ENCODE assay signal across 18 cellular contexts in genomic region chr4:77815651-77816050, GRCh38. TPM values are rescaled to one million over a fixed set of nuclear protein-coding genes. Genes with fewer than 3 reads are reported as not detected.
DNase-seq lines count a peak whose midpoint lies in the region; ATAC-seq, FAIRE-seq and TF ChIP-seq lines count a peak whose summit lies in the region.
"Had no signal": no experiment of that assay in that cellular context is flagged by ENCODE, and none has a peak within 500 bp of the region (broad histone marks: within the 10 kb centered on the region; RNA-seq: fewer than 3 reads in every experiment).

No MANE protein-coding gene starts in this region.

- no peak for TF ChIP-seq EP300 in HepG2 (IDR thresholded peaks at IDR 0.05; ENCODE audit: low read depth in 2 of 2, low read length in 2 of 2)
- no peak for TF ChIP-seq EP300 in HepG2 (CRISPR knock-in tag; IDR thresholded peaks at IDR 0.05; ENCODE audit: borderline replicate concordance)

- H3K27me3 ChIP-seq in BLaER1 (no peaks in the 10 kb centered on the region), HepG2 (ENCODE audit: control insufficient read depth in 1 of 2, insufficient read depth in 2 of 2, low read length in 2 of 2) (no peaks in the 10 kb centered on the region; a peak in 1 of 5 replicates), adrenal gland (no peaks in the 10 kb centered on the region)
- no peaks in the 10 kb centered on the region for H3K27me3 ChIP-seq in CD4-positive, alpha-beta memory T cell (ENCODE audit: insufficient read depth, low read length)

- no peak overlapping the region for H2AFZ ChIP-seq in HepG2 (ENCODE audit: low read length)
- H2AFZ ChIP-seq: parathyroid adenoma had no signal

- H3K4me3 ChIP-seq in BLaER1 = no peak overlapping the region
- H3K4me3 ChIP-seq in CD4-positive, alpha-beta memory T cell (ENCODE audit: low read length in 2 of 2) = no peak overlapping the region
- H3K4me3 ChIP-seq in HepG2 (replicated peaks in 1 of 3; ENCODE audit: insufficient read depth in 1 of 3, low read depth in 2 of 3, low read length in 3 of 3) = no peak overlapping the region
- H3K4me3 ChIP-seq in adrenal gland = no peak overlapping the region
- H3K4me3 ChIP-seq: coronary artery, SK-N-MC had no signal

- H3K4me1 ChIP-seq in BLaER1 = peaks cover 28% of the 10 kb centered on the region
- peaks cover 69% of the 10 kb centered on the region for H3K4me1 ChIP-seq in CD4-positive, alpha-beta memory T cell (ENCODE audit: insufficient read depth, low read length)
- H3K4me1 ChIP-seq in HepG2 (ENCODE audit: insufficient read depth, low read length) = peaks cover 26% of the 10 kb centered on the region
- H3K4me1 ChIP-seq in adrenal gland (replicated peaks in 1 of 2) = peaks cover 2 to 46% of the 10 kb centered on the region in 2 donors
- H3K4me1 ChIP-seq: parathyroid adenoma had no signal

- TF ChIP-seq CTCF in HepG2 (CRISPR knock-in tag; IDR thresholded peaks at IDR 0.05) (no peak), adrenal gland (IDR thresholded peaks at IDR 0.05) (no peak)

- H4K20me1 ChIP-seq in BLaER1 (peaks cover 80% of the 10 kb centered on the region), HepG2 (ENCODE audit: insufficient read depth, low read length) (no peaks in the 10 kb centered on the region; the same call in 1 of the 2 replicates)

- in situ Hi-C loops in HepG2 (cut with HindIII; ENCODE audit: extremely low pct_ligation_motif_present, low pct_unique_long_range_greater_than_20kb) = loop anchor here (5.0 kb wide), 1 partner anchor 47 kb away; the partner anchor contains the start of gene MRPL1

- TF ChIP-seq POLR2A in HepG2 (IDR thresholded peaks at IDR 0.05; ENCODE audit: insufficient read depth in 1 of 2, low read depth in 2 of 2, low read length in 2 of 2) (no peak), adrenal gland (IDR thresholded peaks at IDR 0.05) (no peak)

- peak overlapping the region; percentile 34 to 82 (median 67) for H3K4me3 Mint-ChIP-seq in CD4-positive, alpha-beta memory T cell
- peak overlapping the region; percentile 42 for H3K4me3 Mint-ChIP-seq in T-helper 2 cell treated with Interferon-gamma antibody and Interleukin-4, amounts not matched to agents 5 μg/mL and 100 μg/mL, for 36 hours
- H3K4me3 Mint-ChIP-seq: CD14-positive monocyte had no signal

- H3K9me3 Mint-ChIP-seq in CD4-positive, alpha-beta memory T cell = peaks cover 0 to 8% (median 0%) of the 10 kb centered on the region in 8 donors
- no peaks in the 10 kb centered on the region for H3K9me3 Mint-ChIP-seq in T-helper 2 cell treated with Interferon-gamma antibody and Interleukin-4, amounts not matched to agents 5 μg/mL and 100 μg/mL, for 36 hours

- H3K9me3 ChIP-seq in BLaER1 (0 out of 2 replicates have a peak, but pooled peaks cover 10% of the 10 kb centered on the region), HepG2 (ENCODE audit: low read length) (no peaks in the 10 kb centered on the region), adrenal gland (replicated peaks in 1 of 3) (no peaks in the 10 kb centered on the region)
- H3K9me3 ChIP-seq in CD4-positive, alpha-beta memory T cell (ENCODE audit: control insufficient read depth in 1 of 2, low read length in 2 of 2) = no peaks in the 10 kb centered on the region

- H3K9ac ChIP-seq in BLaER1 (no peak overlapping the region), HepG2 (ENCODE audit: insufficient read depth, low read depth, low read length) (no peak overlapping the region)
- H3K9ac ChIP-seq: parathyroid adenoma had no signal

- peak overlapping the region in 6 of 7 donors; percentile 37 to 65 (median 40) for H3K27ac Mint-ChIP-seq in CD4-positive, alpha-beta memory T cell
- H3K27ac Mint-ChIP-seq in T-helper 2 cell treated with Interferon-gamma antibody and Interleukin-4, amounts not matched to agents 5 μg/mL and 100 μg/mL, for 36 hours = no peak overlapping the region

- H3K4me2 ChIP-seq in BLaER1 (peak overlapping the region; percentile 28; the same call in 1 of the 2 replicates), HepG2 (ENCODE audit: low read depth, low read length) (peak overlapping the region; percentile 9; the same call in 1 of the 2 replicates)

- intact Hi-C loops in CD4-positive, alpha-beta memory T cell (cut with micrococcal nuclease) = loop anchor here (1.0 to 5.0 kb wide), 3 partner anchors 13 to 78 kb away; no protein-coding TSS in a partner anchor
- intact Hi-C loops in HepG2 (cut with micrococcal nuclease; ENCODE audit: unreplicated experiment) = loop anchor here (5.0 kb wide), 1 partner anchor 67 kb away; no protein-coding TSS in a partner anchor
- intact Hi-C loops in adrenal gland (cut with DNase I) = loop anchor here in 1 of 2 donors (10.0 kb wide), 1 partner anchor 49 kb away; the partner anchor contains the start of gene MRPL1

- peaks cover 0 to 4% of the 10 kb centered on the region in 2 donors for H3K27me3 Mint-ChIP-seq in CD4-positive, alpha-beta memory T cell
- H3K27me3 Mint-ChIP-seq in T-helper 2 cell treated with Interferon-gamma antibody and Interleukin-4, amounts not matched to agents 5 μg/mL and 100 μg/mL, for 36 hours (ENCODE audit: low read depth) = no peaks in the 10 kb centered on the region

- TF ChIP-seq RAD21 in HepG2 (CRISPR knock-in tag; IDR thresholded peaks at IDR 0.05) = no peak

- no peak for ATAC-seq in HepG2
- ATAC-seq in HG03196 (IDR thresholded peaks at IDR 0.05; ENCODE audit: unreplicated experiment) = no peak

- H3K79me2 ChIP-seq in HepG2 (ENCODE audit: insufficient read depth, low read length) = peaks cover 82% of the 10 kb centered on the region

- peaks cover 18 to 52% of the 10 kb centered on the region in 2 donors for H3K36me3 Mint-ChIP-seq in CD4-positive, alpha-beta memory T cell
- peaks cover 38% of the 10 kb centered on the region for H3K36me3 Mint-ChIP-seq in T-helper 2 cell treated with Interferon-gamma antibody and Interleukin-4, amounts not matched to agents 5 μg/mL and 100 μg/mL, for 36 hours (ENCODE audit: low read depth)

- H3K27ac ChIP-seq in BLaER1 (no peak overlapping the region), HepG2 (ENCODE audit: extremely low read length, insufficient read depth, low read length) (no peak overlapping the region), adrenal gland (no peak overlapping the region)
- peak overlapping the region; percentile 27 for H3K27ac ChIP-seq in CD4-positive, alpha-beta memory T cell (ENCODE audit: low read depth, low read length)
- H3K27ac ChIP-seq: coronary artery, epithelial cell of prostate, parathyroid adenoma, SK-N-MC had no signal

- CTCF ChIA-PET in CD4-positive, alpha-beta memory T cell (lab: Charles Lee; ENCODE audit: partially characterized antibody) = no interaction called here
- CTCF ChIA-PET in HepG2 (lab: Yijun Ruan, JAX; ENCODE audit: low intra/inter-chr PET ratio, low total read pairs) = no interaction called here

- BruUV-seq in HepG2 (replicated peaks; lab: Mats Ljungman, UMichigan) = no TSS peak

- peaks cover 50 to 83% (median 62%) of the 10 kb centered on the region in 4 donors for H3K4me1 Mint-ChIP-seq in CD4-positive, alpha-beta memory T cell
- peaks cover 44% of the 10 kb centered on the region for H3K4me1 Mint-ChIP-seq in T-helper 2 cell treated with Interferon-gamma antibody and Interleukin-4, amounts not matched to agents 5 μg/mL and 100 μg/mL, for 36 hours (ENCODE audit: low read depth)

- FAIRE-seq in HepG2 (lab: Jason Lieb, UNC) = no peak
- FAIRE-seq: GM12892 had no signal

- H3K36me3 ChIP-seq in BLaER1 (peaks cover 18% of the 10 kb centered on the region; the same call in 1 of the 2 replicates), HepG2 (replicated peaks in 1 of 2; ENCODE audit: control insufficient read depth in 1 of 2, insufficient read depth in 2 of 2, low read length in 2 of 2) (no peaks in the 10 kb centered on the region), adrenal gland (replicated peaks in 1 of 2) (no peaks in the 10 kb centered on the region)
- H3K36me3 ChIP-seq in CD4-positive, alpha-beta memory T cell (ENCODE audit: insufficient read depth, low read length) = no peaks in the 10 kb centered on the region

- peak in 1 of 5 donors; percentile 7 for DNase-seq in CD4-positive, alpha-beta memory T cell
- no peak for DNase-seq in T-helper 2 cell treated with Interferon-gamma antibody and Interleukin-4, amounts not matched to agents 5 μg/mL and 100 μg/mL, for 36 hours (ENCODE audit: low spot score)
- DNase-seq in HepG2 (ENCODE audit: low spot score) = no peak
- DNase-seq in activated gamma-delta T cell (lab: John Stamatoyannopoulos, UW) = no peak
- DNase-seq in glomerular visceral epithelial cell (ENCODE audit: extremely low spot score) = no peak
- DNase-seq in adrenal gland = no peak
- DNase-seq: activated CD8-positive, alpha-beta memory T cell treated with anti-CD3 and anti-CD28 coated beads, Interleukin-2, amount 50 U/mL, for 48 hours; anterior cingulate cortex; kidney; NCI-H1105 treated with DMSO at 0.1 percent for 48 hours had no signal

- POLR2A ChIA-PET in CD4-positive, alpha-beta memory T cell (lab: Charles Lee; ENCODE audit: partially characterized antibody) = interaction anchor here (10.2 kb wide), 1 partner anchor 44 kb away, joined by 908 read pairs; the partner anchor contains the start of gene MRPL1
- POLR2A ChIA-PET in HepG2 (lab: Yijun Ruan, JAX) = no interaction called here

RNA-seq across cellular contexts. Expression of gene CNOT6L, which starts 3.5 kb away (rescaled TPM):
- total RNA-seq in CD4-positive, alpha-beta memory T cell = 100 to 1,000 TPM; 207 to 225 TPM
- polyA plus RNA-seq in CD4-positive, alpha-beta memory T cell = 10 to 100 TPM; 34.3 to 44.9 TPM
- total RNA-seq in HepG2 (2016; rRNA removed; fragmentation: Illumina TruSeq; extraction: Trizol) (13.5 and 33.3 TPM in 2 replicates), adrenal gland (10 to 100 TPM; 12.1 to 50.9 (median 42.1) TPM)
- total RNA-seq in HepG2 (2016; cell fraction: cytosol; rRNA removed; fragmentation: Illumina TruSeq; extraction: Trizol; ENCODE audit: low read depth) = 58.5 and 71.5 TPM in 2 replicates
- total RNA-seq in HepG2 (2016; cell fraction: insoluble cytoplasmic fraction; rRNA removed; fragmentation: Illumina TruSeq; extraction: Trizol) = 14.5 and 30.1 TPM in 2 replicates
- 17.4 and 18.7 TPM in 2 replicates for total RNA-seq in HepG2 (2016; cell fraction: membrane; rRNA removed; fragmentation: Illumina TruSeq; extraction: Trizol)
- 17.2 and 19.6 TPM in 2 replicates for total RNA-seq in HepG2 (2016; cell fraction: nucleus; rRNA removed; fragmentation: Illumina TruSeq; extraction: Trizol)
- polyA plus RNA-seq in HepG2 (2011; rRNA removed) (7.2 and 7.9 TPM in 2 replicates), adrenal gland (10 to 100 TPM in 1 of 3 donors, 1 to 10 TPM in 2; 4.0 to 20.2 (median 4.8) TPM)
- 3.4 and 5.3 TPM in 2 replicates for polyA plus RNA-seq in HepG2 (2011; cell fraction: cytosol; rRNA removed)
- polyA plus RNA-seq in HepG2 (2011; cell fraction: nucleus; rRNA removed) = 6.9 and 8.7 TPM in 2 replicates
- polyA plus RNA-seq in HepG2 (2012) = 12.0 and 14.2 TPM in 2 replicates
- 0.74 and 0.78 TPM in 2 replicates for polyA plus RNA-seq in HepG2 (2016; cell fraction: cytosol; fragmentation: Illumina TruSeq; extraction: Trizol; ENCODE audit: low read depth)
- polyA plus RNA-seq in HepG2 (2016; cell fraction: insoluble cytoplasmic fraction; fragmentation: Illumina TruSeq; extraction: Trizol; ENCODE audit: low read depth) = 17.9 and 19.3 TPM in 2 replicates
- polyA plus RNA-seq in HepG2 (2016; cell fraction: membrane; fragmentation: Illumina TruSeq; extraction: Trizol; ENCODE audit: low read depth) = 4.2 and 4.3 TPM in 2 replicates
- polyA plus RNA-seq in HepG2 (2016; cell fraction: nucleus; fragmentation: Illumina TruSeq; extraction: Trizol; ENCODE audit: insufficient read depth, low read depth) = 12.5 and 14.3 TPM in 2 replicates
- 21.7 and 27.8 TPM in 2 replicates for polyA minus RNA-seq in HepG2 (2011; rRNA and poly(A)+ RNA removed; ENCODE audit: low replicate concordance)
- 27.0 and 36.9 TPM in 2 replicates for polyA minus RNA-seq in HepG2 (2011; cell fraction: cytosol; rRNA and poly(A)+ RNA removed)
- polyA minus RNA-seq in HepG2 (2011; cell fraction: nucleus; rRNA and poly(A)+ RNA removed) = 45.2 and 52.0 TPM in 2 replicates

RNA-seq across cellular contexts. Expression of gene MRPL1, which starts 47.0 kb away (rescaled TPM):
- total RNA-seq in CD4-positive, alpha-beta memory T cell = 10 to 100 TPM; 18.6 to 23.3 TPM
- 10 to 100 TPM; 26.7 to 46.4 TPM for polyA plus RNA-seq in CD4-positive, alpha-beta memory T cell
- 61.5 and 86.1 TPM in 2 replicates for total RNA-seq in HepG2 (2016; rRNA removed; fragmentation: Illumina TruSeq; extraction: Trizol)
- total RNA-seq in HepG2 (2016; cell fraction: cytosol; rRNA removed; fragmentation: Illumina TruSeq; extraction: Trizol; ENCODE audit: low read depth) = 24.2 and 24.6 TPM in 2 replicates
- 59.8 and 88.0 TPM in 2 replicates for total RNA-seq in HepG2 (2016; cell fraction: insoluble cytoplasmic fraction; rRNA removed; fragmentation: Illumina TruSeq; extraction: Trizol)
- total RNA-seq in HepG2 (2016; cell fraction: membrane; rRNA removed; fragmentation: Illumina TruSeq; extraction: Trizol) = 28.9 and 30.9 TPM in 2 replicates
- total RNA-seq in HepG2 (2016; cell fraction: nucleus; rRNA removed; fragmentation: Illumina TruSeq; extraction: Trizol) = 37.9 and 38.5 TPM in 2 replicates
- polyA plus RNA-seq in HepG2 (2011; rRNA removed) = 14.7 and 23.3 TPM in 2 replicates
- 7.4 and 10.3 TPM in 2 replicates for polyA plus RNA-seq in HepG2 (2011; cell fraction: cytosol; rRNA removed)
- polyA plus RNA-seq in HepG2 (2011; cell fraction: nucleus; rRNA removed) = 3.6 and 6.4 TPM in 2 replicates
- polyA plus RNA-seq in HepG2 (2012) = 17.1 and 30.1 TPM in 2 replicates
- polyA plus RNA-seq in HepG2 (2016; cell fraction: cytosol; fragmentation: Illumina TruSeq; extraction: Trizol; ENCODE audit: low read depth) = 17.6 and 17.9 TPM in 2 replicates
- 78.7 and 83.9 TPM in 2 replicates for polyA plus RNA-seq in HepG2 (2016; cell fraction: insoluble cytoplasmic fraction; fragmentation: Illumina TruSeq; extraction: Trizol; ENCODE audit: low read depth)
- 21.9 and 24.3 TPM in 2 replicates for polyA plus RNA-seq in HepG2 (2016; cell fraction: membrane; fragmentation: Illumina TruSeq; extraction: Trizol; ENCODE audit: low read depth)
- polyA plus RNA-seq in HepG2 (2016; cell fraction: nucleus; fragmentation: Illumina TruSeq; extraction: Trizol; ENCODE audit: insufficient read depth, low read depth) = 34.0 and 38.0 TPM in 2 replicates
- 2.9 and 3.6 TPM in 2 replicates for polyA minus RNA-seq in HepG2 (2011; rRNA and poly(A)+ RNA removed; ENCODE audit: low replicate concordance)
- 7.6 and 8.1 TPM in 2 replicates for polyA minus RNA-seq in HepG2 (2011; cell fraction: cytosol; rRNA and poly(A)+ RNA removed)
- 33.4 and 37.1 TPM in 2 replicates for polyA minus RNA-seq in HepG2 (2011; cell fraction: nucleus; rRNA and poly(A)+ RNA removed)
- 10 to 100 TPM; 14.3 to 35.1 (median 24.6) TPM for total RNA-seq in adrenal gland
- 10 to 100 TPM; 36.7 to 49.4 (median 42.4) TPM for polyA plus RNA-seq in adrenal gland
